In the genomic region with DNA sequence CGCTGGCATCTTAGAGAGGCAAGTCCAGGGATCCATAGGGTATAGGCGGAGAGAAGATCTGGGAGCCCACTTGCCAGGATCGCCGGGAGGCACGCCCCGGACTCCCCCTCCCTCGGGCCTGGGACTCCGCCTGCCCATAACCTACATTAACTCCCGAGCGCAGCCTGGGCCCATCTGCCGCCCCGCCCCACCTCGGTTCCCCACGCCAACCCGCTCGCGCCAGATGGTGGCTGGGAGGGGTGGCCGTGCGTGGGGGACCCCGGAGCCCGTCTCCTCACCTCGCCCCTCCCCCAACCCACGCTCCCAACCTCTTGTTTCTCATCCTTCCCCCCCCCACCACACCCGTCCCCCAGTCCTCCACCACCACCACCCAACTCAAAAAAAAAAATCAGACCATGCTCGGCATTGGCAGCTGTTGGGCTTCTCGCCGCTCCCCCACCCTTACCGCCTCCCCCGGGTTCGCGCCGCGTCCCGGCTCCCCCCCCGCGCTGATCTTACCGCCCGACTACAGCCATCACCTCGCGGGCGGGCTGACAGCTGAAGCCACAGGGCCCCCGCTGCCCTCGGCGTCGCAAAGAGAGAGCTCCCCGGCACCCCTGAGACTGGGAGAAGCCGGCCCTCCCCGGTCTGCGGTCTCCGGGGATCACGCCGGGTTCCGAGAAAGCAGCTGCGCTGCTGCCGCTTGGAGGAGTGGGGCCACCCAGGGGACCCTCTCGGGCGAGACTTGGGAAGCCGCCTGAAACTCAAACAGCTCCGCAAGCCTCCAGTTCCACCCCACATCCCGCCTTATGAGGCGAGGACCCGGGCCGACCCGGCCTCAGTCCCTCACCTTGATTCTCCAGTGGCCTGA, we compare ENCODE assay signal across 8 cellular contexts. TPM values are rescaled to one million over a fixed set of nuclear protein-coding genes. Genes with fewer than 3 reads are reported as not detected.
A peak's percentile ranks its signal among the peaks of the same experiment; 100 is the strongest.
DNase-seq lines count a peak whose midpoint lies in the region; ATAC-seq and TF ChIP-seq lines count a peak whose summit lies in the region.

No MANE protein-coding gene starts in this region.

- H3K36me3 ChIP-seq in uterus, result no peaks in the 10 kb centered on the region

- no peak for TF ChIP-seq POLR2A in uterus (IDR thresholded peaks at IDR 0.05)

- peaks cover 46% of the 10 kb centered on the region for H3K4me1 Mint-ChIP-seq in activated T-cell treated with anti-CD3 and anti-CD28 coated beads, Interleukin-2, amount 50 U/mL, for 24 hours (ENCODE audit: low read depth)
- H3K4me1 Mint-ChIP-seq in immature natural killer cell, result peaks cover 57 to 58% of the 10 kb centered on the region in 2 donors

- H3K27ac Mint-ChIP-seq in activated T-cell treated with anti-CD3 and anti-CD28 coated beads, Interleukin-2, amount 50 U/mL, for 24 hours, result no peak overlapping the region
- no peak overlapping the region for H3K27ac Mint-ChIP-seq in immature natural killer cell

- peak overlapping the region; percentile 29 to 41 for H3K4me3 ChIP-seq in uterus

- peaks cover 81% of the 10 kb centered on the region for H3K27me3 Mint-ChIP-seq in activated T-cell treated with anti-CD3 and anti-CD28 coated beads, Interleukin-2, amount 50 U/mL, for 24 hours
- H3K27me3 Mint-ChIP-seq in immature natural killer cell (ENCODE audit: low read depth in 3 of 3), result peaks cover 13 to 29% (median 26%) of the 10 kb centered on the region in 3 donors

- no peaks in the 10 kb centered on the region for H3K36me3 Mint-ChIP-seq in activated T-cell treated with anti-CD3 and anti-CD28 coated beads, Interleukin-2, amount 50 U/mL, for 24 hours (ENCODE audit: low read depth)
- H3K36me3 Mint-ChIP-seq in immature natural killer cell, result no peaks in the 10 kb centered on the region

- no peak overlapping the region for H3K27ac ChIP-seq in uterus

- H3K27me3 ChIP-seq in uterus, result peaks cover 18 to 39% of the 10 kb centered on the region in 2 donors

- TF ChIP-seq CTCF in uterus (IDR thresholded peaks at IDR 0.05), result no peak

- peaks cover 0 to 42% of the 10 kb centered on the region in 2 donors for H3K4me1 ChIP-seq in uterus

- DNase-seq in stimulated activated CD4-positive, alpha-beta T cell treated with anti-CD3 and anti-CD28 coated beads, Interleukin-15, amount 100 ng/mL, for 24 hours, result peak; percentile 24
- DNase-seq in stimulated activated CD4-positive, alpha-beta T cell treated with anti-CD3 and anti-CD28 coated beads, Interleukin-2, amount 100 ng/mL, for 48 hours, result no peak
- DNase-seq in activated T-cell treated with anti-CD3 and anti-CD28 coated beads, Interleukin-2, amount 50 U/mL, for 24 hours, result peak; percentile 52
- DNase-seq in immature natural killer cell (peak in 2 of 3 donors; percentile 31 to 47), uterus (no peak), hippocampal formation (lab: John Stamatoyannopoulos, UW) (no peak), AG08396 (ENCODE audit: low spot score) (no peak)

- no peaks in the 10 kb centered on the region for H3K9me3 ChIP-seq in uterus

- H3K4me3 Mint-ChIP-seq in activated T-cell treated with anti-CD3 and anti-CD28 coated beads, Interleukin-2, amount 50 U/mL, for 24 hours, result peak overlapping the region; percentile 52
- H3K4me3 Mint-ChIP-seq in immature natural killer cell, result peak overlapping the region; percentile 63 to 87 (median 68)

- H3K9me3 Mint-ChIP-seq in activated T-cell treated with anti-CD3 and anti-CD28 coated beads, Interleukin-2, amount 50 U/mL, for 24 hours, result no peaks in the 10 kb centered on the region
- no peaks in the 10 kb centered on the region for H3K9me3 Mint-ChIP-seq in immature natural killer cell

- intact Hi-C loops in uterus (cut with DNase I; ENCODE audit: low total_unique reads), result no loop called here

- no peak for ATAC-seq in HG02840 (IDR thresholded peaks at IDR 0.05; ENCODE audit: low FRiP score, unreplicated experiment)

RNA-seq across cellular contexts. Expression of gene DLL4, which starts 1.4 kb away (rescaled TPM):
- polyA plus RNA-seq in immature natural killer cell, result not detected
- 10 to 100 TPM; 18.2 to 31.1 (median 22.6) TPM for total RNA-seq in uterus

RNA-seq across cellular contexts. Expression of gene CHAC1, which starts 25.5 kb away (rescaled TPM):
- polyA plus RNA-seq in immature natural killer cell, result under 1 TPM in 1 of 3 donors, not detected in 2; 0.77 TPM
- total RNA-seq in uterus, result 1 to 10 TPM in 2 of 4 donors, under 1 TPM in 1, not detected in 1; 0.35 to 1.8 (median 1.4) TPM

RNA-seq across cellular contexts. Expression of gene VPS18, which starts 33.5 kb away (rescaled TPM):
- 10 to 100 TPM; 20.8 to 36.8 (median 35.3) TPM for polyA plus RNA-seq in immature natural killer cell
- total RNA-seq in uterus, result 10 to 100 TPM in 2 of 4 donors, 1 to 10 TPM in 2; 3.8 to 33.3 (median 17.3) TPM

RNA-seq across cellular contexts. Expression of gene RHOV, which starts 53.7 kb away (rescaled TPM):
- not detected for polyA plus RNA-seq in immature natural killer cell
- under 1 TPM in 1 of 4 donors, not detected in 3; 0.76 TPM for total RNA-seq in uterus

Comparison
In these comparisons a context has a peak if more than half of its experiments do, and no peak if none do; other contexts are left out.
1. DNase-seq: peak in stimulated activated CD4-positive, alpha-beta T cell treated with anti-CD3 and anti-CD28 coated beads, Interleukin-15, amount 100 ng/mL, for 24 hours (single experiment), activated T-cell treated with anti-CD3 and anti-CD28 coated beads, Interleukin-2, amount 50 U/mL, for 24 hours (single experiment) and immature natural killer cell (2 of 3); none in stimulated activated CD4-positive, alpha-beta T cell treated with anti-CD3 and anti-CD28 coated beads, Interleukin-2, amount 100 ng/mL, for 48 hours (0 of 2), uterus (0 of 2), hippocampal formation (0 of 2) and AG08396 (single experiment).